9 cellular contexts compared by ENCODE assay signal in the genomic region with DNA sequence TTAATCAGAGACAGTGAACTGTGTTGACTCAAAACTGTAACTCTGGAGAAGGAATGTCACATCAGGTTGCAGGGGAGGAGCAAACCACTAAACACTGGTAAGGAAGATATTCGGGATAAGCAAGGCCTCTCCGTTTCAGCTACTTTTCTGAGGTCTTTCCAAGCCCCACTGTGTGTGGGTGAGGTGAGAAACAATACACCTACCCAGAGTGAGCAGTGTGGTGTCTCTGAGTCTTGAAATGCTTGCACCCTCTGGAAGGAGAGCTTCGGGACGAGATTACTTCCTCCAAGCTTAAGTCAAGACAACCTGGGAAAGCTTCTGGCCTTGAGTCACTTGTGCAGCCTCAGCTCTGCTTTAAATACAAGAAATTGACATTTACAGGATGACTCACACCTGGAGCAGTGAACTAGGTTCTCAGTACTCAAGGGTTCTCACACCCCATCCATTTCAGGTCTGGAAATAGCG. TPM values are rescaled to one million over a fixed set of nuclear protein-coding genes. Genes with fewer than 3 reads are reported as not detected.
A peak's percentile ranks its signal among the peaks of the same experiment; 100 is the strongest.
DNase-seq lines count a peak whose midpoint lies in the region; ATAC-seq and TF ChIP-seq lines count a peak whose summit lies in the region.
"Had no signal": no experiment of that assay in that cellular context is flagged by ENCODE, and none has a peak within 500 bp of the region (broad histone marks: within the 10 kb centered on the region; RNA-seq: fewer than 3 reads in every experiment).

No MANE protein-coding gene starts in this region.

- peaks cover 49% of the 10 kb centered on the region for H3K4me1 Mint-ChIP-seq in T-helper 2 cell treated with Interferon-gamma antibody and Interleukin-4, amounts not matched to agents 5 μg/mL and 100 μg/mL, for 36 hours (ENCODE audit: low read depth)

- H3K27ac Mint-ChIP-seq in T-helper 2 cell treated with Interferon-gamma antibody and Interleukin-4, amounts not matched to agents 5 μg/mL and 100 μg/mL, for 36 hours: no peak overlapping the region

- no peak for TF ChIP-seq CTCF in fibroblast of villous mesenchyme (IDR thresholded peaks at IDR 0.05; ENCODE audit: insufficient read depth, low read depth, low read length)

- DNase-seq in T-helper 2 cell treated with Interferon-gamma antibody and Interleukin-4, amounts not matched to agents 5 μg/mL and 100 μg/mL, for 36 hours (ENCODE audit: low spot score): no peak
- DNase-seq in T-helper 2 cell (no peak), T1000 (lab: John Stamatoyannopoulos, UW) (peak; percentile 23), fibroblast of villous mesenchyme (ENCODE audit: low read depth) (peak; percentile 89), SKM-1 (lab: John Stamatoyannopoulos, UW; ENCODE audit: unreplicated experiment) (no peak)
- no peak for DNase-seq in effector memory CD4-positive, alpha-beta T cell
- DNase-seq: NCI-H345 had no signal

- ATAC-seq in HG03432 (IDR thresholded peaks at IDR 0.05; ENCODE audit: unreplicated experiment): no peak

- H3K27me3 ChIP-seq in effector memory CD4-positive, alpha-beta T cell (replicated peaks; ENCODE audit: control insufficient read depth, insufficient read depth, low read length, poor library complexity, severe bottlenecking): no peaks in the 10 kb centered on the region

- H3K27me3 Mint-ChIP-seq in T-helper 2 cell treated with Interferon-gamma antibody and Interleukin-4, amounts not matched to agents 5 μg/mL and 100 μg/mL, for 36 hours (ENCODE audit: low read depth): no peaks in the 10 kb centered on the region

- peaks cover 52% of the 10 kb centered on the region for H3K4me1 ChIP-seq in effector memory CD4-positive, alpha-beta T cell (ENCODE audit: control insufficient read depth, insufficient read depth, low read length, poor library complexity, severe bottlenecking)

- H3K4me3 ChIP-seq in fibroblast of villous mesenchyme (ENCODE audit: low read depth, low read length): no peak overlapping the region
- no peak overlapping the region for H3K4me3 ChIP-seq in skin epidermis
- H3K4me3 ChIP-seq in effector memory CD4-positive, alpha-beta T cell (ENCODE audit: insufficient read depth, low read depth, low read length, poor library complexity, severe bottlenecking): no peak overlapping the region

- H3K9me3 Mint-ChIP-seq in T-helper 2 cell treated with Interferon-gamma antibody and Interleukin-4, amounts not matched to agents 5 μg/mL and 100 μg/mL, for 36 hours: no peaks in the 10 kb centered on the region

- peak overlapping the region in 19 of 21 experiments; percentile 2 to 92 (median 69) for H3K27ac ChIP-seq in skin epidermis
- no peak overlapping the region for H3K27ac ChIP-seq in effector memory CD4-positive, alpha-beta T cell (ENCODE audit: insufficient read depth, low read length, poor library complexity, severe bottlenecking)

- H3K9me3 ChIP-seq in effector memory CD4-positive, alpha-beta T cell (ENCODE audit: control insufficient read depth, low read length): no peaks in the 10 kb centered on the region

- peaks cover 17% of the 10 kb centered on the region for H3K36me3 Mint-ChIP-seq in T-helper 2 cell treated with Interferon-gamma antibody and Interleukin-4, amounts not matched to agents 5 μg/mL and 100 μg/mL, for 36 hours (ENCODE audit: low read depth)

- H3K36me3 ChIP-seq in effector memory CD4-positive, alpha-beta T cell (ENCODE audit: control insufficient read depth, insufficient read depth, low read length): no peaks in the 10 kb centered on the region

- peak overlapping the region; percentile 42 for H3K4me3 Mint-ChIP-seq in T-helper 2 cell treated with Interferon-gamma antibody and Interleukin-4, amounts not matched to agents 5 μg/mL and 100 μg/mL, for 36 hours

RNA-seq across cellular contexts. Expression of a gene that starts 2.5 kb away (rescaled TPM):
- 1.6 and 1.7 TPM in 2 replicates for total RNA-seq in fibroblast of villous mesenchyme

RNA-seq across cellular contexts. Expression of a gene that starts 57.4 kb away (rescaled TPM):
- total RNA-seq in fibroblast of villous mesenchyme: under 0.01 TPM in 1 of 2 replicates, not detected in the other

Comparison
In these comparisons a context has a peak if more than half of its experiments do, and no peak if none do; other contexts are left out.
1. DNase-seq: peak in T1000 (single experiment) and fibroblast of villous mesenchyme (single experiment); none in T-helper 2 cell treated with Interferon-gamma antibody and Interleukin-4, amounts not matched to agents 5 μg/mL and 100 μg/mL, for 36 hours (single experiment), T-helper 2 cell (0 of 5), effector memory CD4-positive, alpha-beta T cell (0 of 3) and SKM-1 (single experiment).